ENCODE assay signal across 8 cellular contexts in genomic region chr2:216777637-216778273, GRCh38.
DNase-seq lines count a peak whose midpoint lies in the region; ATAC-seq lines count a peak whose summit lies in the region.

No MANE protein-coding gene starts in this region.

- H3K27ac Mint-ChIP-seq in effector memory CD8-positive, alpha-beta T cell, result no peak overlapping the region

- H3K36me3 Mint-ChIP-seq in effector memory CD8-positive, alpha-beta T cell (ENCODE audit: insufficient read depth), result no peaks in the 10 kb centered on the region

- ATAC-seq in GM21390 (IDR thresholded peaks at IDR 0.05; ENCODE audit: unreplicated experiment) (peak; percentile 99), HG03521 (IDR thresholded peaks at IDR 0.05; ENCODE audit: unreplicated experiment) (peak; percentile 92)
- no peak for ATAC-seq in effector memory CD8-positive, alpha-beta T cell (replicated peaks)

- peaks cover 11 to 30% of the 10 kb centered on the region in 2 donors for H3K27me3 Mint-ChIP-seq in effector memory CD8-positive, alpha-beta T cell

- DNase-seq in activated CD4-positive, alpha-beta T cell treated with anti-CD3 and anti-CD28 coated beads for 48 hours, result peak; percentile 63
- no peak for DNase-seq in activated CD4-positive, alpha-beta T cell treated with anti-CD3 and anti-CD28 coated beads, Interleukin-2, amount 50 U/mL, for 1 hour
- peak; percentile 96 for DNase-seq in NCI-H748 (lab: John Stamatoyannopoulos, UW; ENCODE audit: unreplicated experiment)
- DNase-seq in amniotic epithelial cell (ENCODE audit: low read depth), result peak; percentile 59
- DNase-seq in left kidney (ENCODE audit: low read depth, low spot score), result peak; percentile 59
- DNase-seq in effector memory CD8-positive, alpha-beta T cell, result no peak

- no peak overlapping the region for H3K4me3 Mint-ChIP-seq in effector memory CD8-positive, alpha-beta T cell

- H3K9me3 Mint-ChIP-seq in effector memory CD8-positive, alpha-beta T cell, result peaks cover 0 to 2% of the 10 kb centered on the region in 2 donors

- no peaks in the 10 kb centered on the region for H3K4me1 Mint-ChIP-seq in effector memory CD8-positive, alpha-beta T cell (ENCODE audit: low read depth in 2 of 2)

Comparison
In these comparisons a context has a peak if more than half of its experiments do, and no peak if none do; other contexts are left out.
1. DNase-seq: peak in activated CD4-positive, alpha-beta T cell treated with anti-CD3 and anti-CD28 coated beads for 48 hours (single experiment), NCI-H748 (single experiment), amniotic epithelial cell (single experiment) and left kidney (single experiment); none in activated CD4-positive, alpha-beta T cell treated with anti-CD3 and anti-CD28 coated beads, Interleukin-2, amount 50 U/mL, for 1 hour (single experiment) and effector memory CD8-positive, alpha-beta T cell (0 of 3).